Comparison of ENCODE assay signal across 19 cellular contexts in the genomic region with DNA sequence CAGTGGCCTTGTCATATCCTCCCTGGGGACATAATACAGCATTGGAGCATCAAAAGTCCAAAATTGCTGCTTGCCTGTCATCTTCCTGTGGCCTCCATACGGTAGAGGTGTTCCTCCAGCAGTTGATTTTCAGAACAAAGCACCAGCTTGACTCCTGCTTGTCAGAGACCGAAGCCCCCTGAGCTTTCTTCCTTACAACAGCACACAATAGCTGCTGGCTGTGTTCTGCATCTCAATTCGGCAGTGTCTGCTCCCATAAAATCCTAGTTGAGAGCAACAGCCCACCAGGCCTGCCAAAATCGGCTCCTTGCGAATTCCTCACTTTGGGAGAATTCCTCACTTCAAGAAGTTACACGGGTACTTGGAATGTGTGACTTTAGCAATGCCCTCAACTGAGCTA.
DNase-seq lines count a peak whose midpoint lies in the region; ATAC-seq and TF ChIP-seq lines count a peak whose summit lies in the region.
"Had no signal": no experiment of that assay in that cellular context is flagged by ENCODE, and none has a peak within 500 bp of the region (broad histone marks: within the 10 kb centered on the region; RNA-seq: fewer than 3 reads in every experiment).

No MANE protein-coding gene starts in this region.

- H3K4me1 Mint-ChIP-seq in H9 (peaks cover 14 to 22% of the 10 kb centered on the region in 2 experiments), WTC11 (peaks cover 18% of the 10 kb centered on the region), neural crest cell (peaks cover 20% of the 10 kb centered on the region), natural killer cell (no peaks in the 10 kb centered on the region)
- H3K4me1 Mint-ChIP-seq: CD14-positive monocyte; CD4-positive, alpha-beta memory T cell had no signal

- H3K4me1 ChIP-seq in A673 (ENCODE audit: insufficient read depth, low read length, poor library complexity, severe bottlenecking): no peaks in the 10 kb centered on the region
- no peaks in the 10 kb centered on the region for H3K4me1 ChIP-seq in H9 (ENCODE audit: insufficient read depth, low read length)
- no peaks in the 10 kb centered on the region for H3K4me1 ChIP-seq in prostate gland (replicated peaks)
- H3K4me1 ChIP-seq: A549 had no signal

- no peak for TF ChIP-seq CTCF in A673 (conservative IDR thresholded peaks at IDR 0.05; ENCODE audit: low read depth, low read length)
- no peak for TF ChIP-seq CTCF in H9 (conservative IDR thresholded peaks at IDR 0.05)
- TF ChIP-seq CTCF in WTC11 (IDR thresholded peaks at IDR 0.05): no peak
- TF ChIP-seq CTCF in neural crest cell (conservative IDR thresholded peaks at IDR 0.05): no peak
- TF ChIP-seq CTCF in prostate gland (IDR thresholded peaks at IDR 0.05): no peak
- TF ChIP-seq CTCF in natural killer cell (IDR thresholded peaks at IDR 0.05): no peak

- WGBS in H9 (ENCODE audit: extremely low coverage, insufficient read length, low lambda C conversion rate): no CpG with 5 or more reads among the region's 6 CpGs
- WGBS in prostate gland: 86% methylated on average over 6 of the region's 6 CpGs

- no peak overlapping the region for H3K4me3 ChIP-seq in A673 (ENCODE audit: low read depth, low read length, poor library complexity, severe bottlenecking)
- no peak overlapping the region for H3K4me3 ChIP-seq in prostate gland
- H3K4me3 ChIP-seq: A549, BLaER1 had no signal

- no peaks in the 10 kb centered on the region for H4K20me1 ChIP-seq in H9 (ENCODE audit: control insufficient read depth, insufficient read depth, insufficient read length)
- H4K20me1 ChIP-seq: BLaER1 had no signal

- no peak overlapping the region for H2BK15ac ChIP-seq in H9 (ENCODE audit: low read depth, low read length)

- no peaks in the 10 kb centered on the region for H3K79me1 ChIP-seq in H9 (ENCODE audit: insufficient read depth, low read depth, low read length, poor library complexity, severe bottlenecking)

- intact Hi-C loops in A673 (cut with micrococcal nuclease; ENCODE audit: unreplicated experiment) (no loop called here), prostate gland (cut with DNase I) (no loop called here), natural killer cell (cut with micrococcal nuclease) (no loop called here)

- no peak overlapping the region for H3K18ac ChIP-seq in H9 (ENCODE audit: insufficient read length, low read depth, low read length)

- no peak overlapping the region for H4K8ac ChIP-seq in H9 (replicated peaks; ENCODE audit: insufficient read length, low read depth, low read length)

- H4K91ac ChIP-seq in H9 (ENCODE audit: insufficient read length, low read depth, low read length): no peak overlapping the region

- H3K4ac ChIP-seq in H9 (ENCODE audit: low read depth, low read length): no peak overlapping the region

- no peak overlapping the region for H2AFZ ChIP-seq in H9 (ENCODE audit: low read length)

- no peaks in the 10 kb centered on the region for H3K79me2 ChIP-seq in H9 (ENCODE audit: insufficient read depth, low read length)

- no TSS peak for BruUV-seq in A673 (replicated peaks; lab: Mats Ljungman, UMichigan)

- no peak overlapping the region for H3K56ac ChIP-seq in H9 (ENCODE audit: insufficient read length, low read depth, low read length)

- H2BK5ac ChIP-seq in H9 (ENCODE audit: insufficient read length, low read length): no peak overlapping the region

- no peaks in the 10 kb centered on the region for H3K36me3 Mint-ChIP-seq in H9 (ENCODE audit: insufficient read depth in 1 of 3, low read depth in 3 of 3)
- no peaks in the 10 kb centered on the region for H3K36me3 Mint-ChIP-seq in WTC11
- no peaks in the 10 kb centered on the region for H3K36me3 Mint-ChIP-seq in neural crest cell (ENCODE audit: low read depth)
- H3K36me3 Mint-ChIP-seq in natural killer cell: no peaks in the 10 kb centered on the region
- H3K36me3 Mint-ChIP-seq: CD14-positive monocyte; CD4-positive, alpha-beta memory T cell had no signal

- no peak overlapping the region for H2BK12ac ChIP-seq in H9 (ENCODE audit: insufficient read length, low read depth, low read length)

- no peaks in the 10 kb centered on the region for H3K9me3 Mint-ChIP-seq in H9
- peaks cover under 1% of the 10 kb centered on the region; the same call in 1 of the 2 replicates for H3K9me3 Mint-ChIP-seq in WTC11
- H3K9me3 Mint-ChIP-seq in neural crest cell: no peaks in the 10 kb centered on the region
- H3K9me3 Mint-ChIP-seq in natural killer cell: peaks cover 5 to 7% of the 10 kb centered on the region in 2 donors

- no peaks in the 10 kb centered on the region for H3K36me3 ChIP-seq in A673 (ENCODE audit: insufficient read depth, low read length, poor library complexity, severe bottlenecking)
- no peaks in the 10 kb centered on the region for H3K36me3 ChIP-seq in prostate gland
- H3K36me3 ChIP-seq: BLaER1 had no signal

- ATAC-seq in WTC11 (peak; percentile 53), natural killer cell (no peak), HG03280 (IDR thresholded peaks at IDR 0.05; ENCODE audit: unreplicated experiment) (no peak)
- ATAC-seq: A549, HCT116 had no signal

- H3K27ac Mint-ChIP-seq in H9 (peak overlapping the region in 2 of 3 experiments; percentile 13 to 78; a peak in 3 of 7 replicates), WTC11 (peak overlapping the region; percentile 36; the same call in 1 of the 2 replicates), neural crest cell (ENCODE audit: unreplicated experiment) (peak overlapping the region; percentile 29), natural killer cell (no peak overlapping the region)
- H3K27ac Mint-ChIP-seq: CD14-positive monocyte; CD4-positive, alpha-beta memory T cell; HFFc6 had no signal

- POLR2A ChIA-PET in A673 (lab: Charles Lee; ENCODE audit: low non-redundant PET): no interaction called here
- POLR2A ChIA-PET in WTC11 (lab: Charles Lee): no interaction called here

- H3K4me3 Mint-ChIP-seq in H9 (no peak overlapping the region), WTC11 (no peak overlapping the region), neural crest cell (no peak overlapping the region), natural killer cell (no peak overlapping the region)
- H3K4me3 Mint-ChIP-seq: CD14-positive monocyte; CD4-positive, alpha-beta memory T cell; HFFc6 had no signal

- H3K23ac ChIP-seq in H9 (ENCODE audit: insufficient read length, low read depth, low read length): no peak overlapping the region

- H4K5ac ChIP-seq in H9 (ENCODE audit: insufficient read length, low read depth, low read length): no peak overlapping the region

- TF ChIP-seq POLR2A in prostate gland (IDR thresholded peaks at IDR 0.05): no peak

- no peaks in the 10 kb centered on the region for H3K23me2 ChIP-seq in H9 (ENCODE audit: insufficient read length, low read depth, low read length, poor library complexity, severe bottlenecking)

- H2AK5ac ChIP-seq in H9 (ENCODE audit: insufficient read length, low read length): no peak overlapping the region

- H3K9me3 ChIP-seq in A673 (ENCODE audit: low read depth, low read length, poor library complexity, severe bottlenecking) (no peaks in the 10 kb centered on the region), H9 (ENCODE audit: control insufficient read depth, low read depth, low read length) (no peaks in the 10 kb centered on the region), prostate gland (no peaks in the 10 kb centered on the region)
- H3K9me3 ChIP-seq: A549, BLaER1 had no signal

- CTCF ChIA-PET in A673 (lab: Charles Lee): no interaction called here
- CTCF ChIA-PET in WTC11 (lab: Charles Lee): no interaction called here

- H3K9ac ChIP-seq in H9 (ENCODE audit: extremely low read depth, insufficient read length, low read length): no peak overlapping the region
- H3K9ac ChIP-seq: BLaER1 had no signal

- no peaks in the 10 kb centered on the region for H3K27me3 ChIP-seq in A673 (replicated peaks; ENCODE audit: insufficient read depth, low read depth, low read length, poor library complexity)
- no peaks in the 10 kb centered on the region for H3K27me3 ChIP-seq in H9 (ENCODE audit: insufficient read depth, low read length)
- no peaks in the 10 kb centered on the region for H3K27me3 ChIP-seq in prostate gland (replicated peaks; ENCODE audit: insufficient read depth)
- H3K27me3 ChIP-seq: BLaER1 had no signal

- H3K27me3 Mint-ChIP-seq in H9 (ENCODE audit: low read depth) (no peaks in the 10 kb centered on the region), WTC11 (ENCODE audit: low read depth) (no peaks in the 10 kb centered on the region), neural crest cell (ENCODE audit: low read depth) (no peaks in the 10 kb centered on the region), natural killer cell (ENCODE audit: low read depth in 2 of 2) (no peaks in the 10 kb centered on the region)
- H3K27me3 Mint-ChIP-seq: CD4-positive, alpha-beta memory T cell had no signal

- H2BK20ac ChIP-seq in H9 (ENCODE audit: low read depth, low read length, poor library complexity, severe bottlenecking): no peak overlapping the region

- H3K4me2 ChIP-seq in H9 (ENCODE audit: insufficient read depth, insufficient read length, low read length): no peak overlapping the region
- H3K4me2 ChIP-seq: A549, BLaER1 had no signal

- H3K27ac ChIP-seq in A673 (ENCODE audit: low read depth, low read length, poor library complexity, severe bottlenecking) (no peak overlapping the region), H9 (ENCODE audit: insufficient read length, low read depth, low read length) (no peak overlapping the region), prostate gland (no peak overlapping the region)
- H3K27ac ChIP-seq: 22Rv1, A549, BLaER1 had no signal

- no peak overlapping the region for H2BK120ac ChIP-seq in H9 (ENCODE audit: low read depth, low read length, poor library complexity, severe bottlenecking)

- H3T11ph ChIP-seq in H9 (ENCODE audit: low read length): no peak overlapping the region

- H3K14ac ChIP-seq in H9 (ENCODE audit: insufficient read depth, low read length): no peak overlapping the region

- DNase-seq in A673 (ENCODE audit: low spot score) (peak; percentile 41), H9 (no peak), WTC11 (ENCODE audit: low spot score) (no peak), neural crest cell (ENCODE audit: low read depth, low spot score) (no peak), prostate gland (ENCODE audit: low spot score) (no peak), DMS 273 (lab: John Stamatoyannopoulos, UW; ENCODE audit: unreplicated experiment) (no peak), natural killer cell (no peak)
- DNase-seq: CD4-positive, alpha-beta memory T cell; DMS 273 treated with DMSO at 0.1 percent for 48 hours; DMS53; GDM1; HFFc6; KG1 had no signal

TF ChIP-seq in WTC11, 78 proteins besides CTCF, POLR2A, EP300 and RAD21:
- TF ChIP-seq CREB1 (CRISPR knock-in tag; IDR thresholded peaks at IDR 0.05): no peak
- no peak for TF ChIP-seq RORB (CRISPR knock-in tag; IDR thresholded peaks at IDR 0.05)

Comparison
In these comparisons a context has a peak if more than half of its experiments do, and no peak if none do; other contexts are left out.
1. H3K27ac Mint-ChIP-seq: peak in H9 (2 of 3), WTC11 (single experiment) and neural crest cell (single experiment); none in natural killer cell (0 of 2).